In genomic region chr2:71545572-71546274, GRCh38 we compare ENCODE assay signal across 8 cellular contexts.
DNase-seq lines count a peak whose midpoint lies in the region; ATAC-seq and TF ChIP-seq lines count a peak whose summit lies in the region.

No MANE protein-coding gene starts in this region.

- no peaks in the 10 kb centered on the region for H3K9me3 ChIP-seq in mucosa of descending colon

- H3K4me1 ChIP-seq in mucosa of descending colon (ENCODE audit: low read depth): peaks cover 6% of the 10 kb centered on the region

- TF ChIP-seq CTCF in mucosa of descending colon (IDR thresholded peaks at IDR 0.05): peak; percentile 17

- no peak overlapping the region for H3K4me3 ChIP-seq in mucosa of descending colon

- no peaks in the 10 kb centered on the region for H3K36me3 ChIP-seq in mucosa of descending colon (ENCODE audit: low read depth)

- DNase-seq in EL (peak; percentile 64), NCI-H526 treated with DMSO at 0.1 percent for 48 hours (lab: John Stamatoyannopoulos, UW) (peak; percentile 54), epidermal melanocyte (ENCODE audit: insufficient read length, low spot score) (peak; percentile 82), mucosa of descending colon (peak; percentile 22 to 67 (median 53)), stromal cell of bone marrow (ENCODE audit: low read depth) (peak; percentile 18)
- DNase-seq in activated CD8-positive, alpha-beta memory T cell treated with anti-CD3 and anti-CD28 coated beads for 48 hours (ENCODE audit: low read depth in 2 of 3, low spot score in 2 of 3): peak in 2 of 3 experiments; percentile 18 to 19
- DNase-seq in activated CD4-positive, CD25-positive, alpha-beta regulatory T cell (lab: John Stamatoyannopoulos, UW): no peak

- ATAC-seq in HG02852 (IDR thresholded peaks at IDR 0.05; ENCODE audit: unreplicated experiment) (peak; percentile 65), mucosa of descending colon (peak; percentile 81)

- intact Hi-C loops in mucosa of descending colon (cut with DNase I, micrococcal nuclease): loop anchor here (5.0 to 10.0 kb wide), 3 partner anchors 252 to 612 kb away; no protein-coding TSS in a partner anchor

Comparison
In these comparisons a context has a peak if more than half of its experiments do, and no peak if none do; other contexts are left out.
1. DNase-seq: peak in EL (single experiment), NCI-H526 treated with DMSO at 0.1 percent for 48 hours (single experiment), activated CD8-positive, alpha-beta memory T cell treated with anti-CD3 and anti-CD28 coated beads for 48 hours (2 of 3), epidermal melanocyte (single experiment), mucosa of descending colon (3 of 3) and stromal cell of bone marrow (single experiment); none in activated CD4-positive, CD25-positive, alpha-beta regulatory T cell (0 of 4).